Comparison of ENCODE assay signal across 7 cellular contexts in the genomic region with DNA sequence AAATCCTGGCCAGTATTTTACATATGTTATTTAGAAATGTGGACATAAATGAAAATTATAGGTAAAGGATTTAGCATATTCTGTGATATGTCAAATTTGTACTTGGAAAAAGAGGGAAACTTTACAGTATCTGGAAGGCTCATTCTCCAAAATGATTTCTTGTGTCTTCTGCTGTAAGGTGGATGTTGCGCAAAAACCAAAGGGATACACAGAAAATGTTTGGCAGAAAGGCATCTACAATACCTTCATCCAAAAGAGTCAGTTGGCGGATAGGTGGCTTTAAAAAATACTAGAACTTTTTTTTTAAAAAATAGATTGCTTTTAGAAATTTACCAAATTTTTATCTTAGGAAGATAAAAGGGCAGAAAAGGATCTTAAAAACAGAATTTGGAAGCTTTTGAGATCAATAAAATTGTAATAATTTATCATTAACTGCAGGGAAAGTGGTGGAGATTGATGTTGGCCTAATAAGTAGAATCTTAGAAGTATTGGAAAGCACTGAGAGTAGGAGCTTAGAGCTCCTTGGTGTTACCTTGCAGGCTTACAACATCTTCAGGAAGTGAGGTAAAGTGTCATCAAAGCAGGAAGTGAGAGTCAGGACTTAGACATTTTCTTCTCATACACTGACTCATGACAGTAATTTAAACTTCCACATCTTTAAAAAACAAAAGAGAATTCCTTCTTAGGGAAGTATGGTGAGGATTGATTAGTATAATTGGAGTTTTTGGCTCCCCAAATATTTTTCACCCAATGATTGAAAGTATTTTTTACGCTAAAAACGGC. TPM values are rescaled to one million over a fixed set of nuclear protein-coding genes. Genes with fewer than 3 reads are reported as not detected.
DNase-seq lines count a peak whose midpoint lies in the region; ATAC-seq and TF ChIP-seq lines count a peak whose summit lies in the region.

No MANE protein-coding gene starts in this region.

- no peaks in the 10 kb centered on the region for H3K27me3 Mint-ChIP-seq in central memory CD8-positive, alpha-beta T cell
- no peaks in the 10 kb centered on the region for H3K27me3 Mint-ChIP-seq in osteocyte (ENCODE audit: unreplicated experiment)

- peak overlapping the region; percentile 98 for H3K27ac Mint-ChIP-seq in central memory CD8-positive, alpha-beta T cell (ENCODE audit: low read depth)
- peak overlapping the region; percentile 93 for H3K27ac Mint-ChIP-seq in osteocyte (ENCODE audit: unreplicated experiment)

- TF ChIP-seq CTCF in osteocyte (IDR thresholded peaks at IDR 0.05) = no peak

- intact Hi-C loops in sciatic nerve (cut with DNase I) = no loop called here

- H3K36me3 Mint-ChIP-seq in central memory CD8-positive, alpha-beta T cell (ENCODE audit: insufficient read depth) = peaks cover 60% of the 10 kb centered on the region
- H3K36me3 Mint-ChIP-seq in osteocyte (ENCODE audit: unreplicated experiment) = peaks cover 17% of the 10 kb centered on the region

- H3K4me1 Mint-ChIP-seq in central memory CD8-positive, alpha-beta T cell = peaks cover 67% of the 10 kb centered on the region
- H3K4me1 Mint-ChIP-seq in osteocyte (ENCODE audit: unreplicated experiment) = peaks cover 51% of the 10 kb centered on the region

- no peaks in the 10 kb centered on the region for H3K9me3 Mint-ChIP-seq in central memory CD8-positive, alpha-beta T cell
- no peaks in the 10 kb centered on the region for H3K9me3 Mint-ChIP-seq in osteocyte (ENCODE audit: unreplicated experiment)

- DNase-seq in NOMO-1 (lab: John Stamatoyannopoulos, UW; ENCODE audit: unreplicated experiment in 2 of 2) (peak; percentile 35 to 89), osteocyte (ENCODE audit: extremely low spot score, unreplicated experiment) (no peak), sciatic nerve (ENCODE audit: low spot score) (no peak)
- DNase-seq in central memory CD8-positive, alpha-beta T cell (ENCODE audit: low spot score in 2 of 2) = no peak
- no peak for DNase-seq in activated CD4-positive, alpha-beta T cell treated with anti-CD3 and anti-CD28 coated beads, Interleukin-2, amount 50 U/mL, for 4 hours

- H3K4me3 Mint-ChIP-seq in central memory CD8-positive, alpha-beta T cell = peak overlapping the region; percentile 92
- peak overlapping the region; percentile 59 for H3K4me3 Mint-ChIP-seq in osteocyte (ENCODE audit: unreplicated experiment)

- ATAC-seq in GM18519 (IDR thresholded peaks at IDR 0.05; ENCODE audit: low FRiP score, unreplicated experiment) (peak; percentile 28), HG02678 (IDR thresholded peaks at IDR 0.05; ENCODE audit: unreplicated experiment) (peak; percentile 23), sciatic nerve (no peak)
- ATAC-seq in central memory CD8-positive, alpha-beta T cell (replicated peaks; ENCODE audit: extremely low read depth, poor library complexity, severe bottlenecking) = peak; percentile 25

RNA-seq across cellular contexts. Expression of gene NABP1, which starts 2.1 kb away (rescaled TPM):
- total RNA-seq in osteocyte = 10.6 and 12.2 TPM in 2 replicates
- total RNA-seq in sciatic nerve = 64.3 TPM

Comparison
In these comparisons a context has a peak if more than half of its experiments do, and no peak if none do; other contexts are left out.
1. DNase-seq: peak in NOMO-1 (2 of 2); none in central memory CD8-positive, alpha-beta T cell (0 of 2), osteocyte (single experiment), sciatic nerve (single experiment) and activated CD4-positive, alpha-beta T cell treated with anti-CD3 and anti-CD28 coated beads, Interleukin-2, amount 50 U/mL, for 4 hours (0 of 2).